ENCODE assay signal across 24 cellular contexts in the genomic region with DNA sequence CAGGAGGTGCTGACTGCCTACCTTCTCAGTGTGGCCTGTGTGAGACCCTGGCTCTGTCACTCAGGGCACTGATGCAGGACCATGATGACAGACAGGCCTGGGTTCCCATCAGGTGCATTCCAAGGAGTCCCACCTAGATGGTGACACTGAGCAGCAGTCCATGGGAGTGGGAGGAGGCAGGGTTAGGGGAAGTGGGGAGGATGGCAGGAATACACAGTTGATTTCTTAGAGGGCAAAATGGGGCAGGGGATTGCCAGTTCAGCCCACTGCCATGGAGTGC.
"Had no signal": no experiment of that assay in that cellular context is flagged by ENCODE, and none has a peak within 500 bp of the region (broad histone marks: within the 10 kb centered on the region; RNA-seq: fewer than 3 reads in every experiment).

No MANE protein-coding gene starts in this region.

- H3K36me3 ChIP-seq: right atrium auricular region, suprapubic skin had no signal

- DNase-seq: activated CD4-positive, alpha-beta memory T cell treated with anti-CD3 and anti-CD28 coated beads, Interleukin-2, amount 10 ng/mL, durations not matched to agents 7 days and 5 days; activated CD4-positive, alpha-beta T cell treated with anti-CD3 and anti-CD28 coated beads, Interleukin-2, amount 10 ng/mL, durations not matched to agents 7 days and 5 days; activated CD4-positive, CD25-positive, alpha-beta regulatory T cell treated with anti-CD3 and anti-CD28 coated beads, Interleukin-2, amount 50 U/mL, for 72 hours; activated naive CD4-positive, alpha-beta T cell; activated T-cell treated with anti-CD3 and anti-CD28 coated beads, Interleukin-2, amount 50 U/mL, for 72 hours; body of pancreas; cerebellar nuclear complex; foreskin keratinocyte; left ventricle myocardium superior; psoas muscle; SK-N-SH; stimulated activated CD4-positive, alpha-beta T cell treated with anti-CD3 and anti-CD28 coated beads, Interleukin-15, amount 100 ng/mL, for 24 hours; stimulated activated CD4-positive, alpha-beta T cell treated with anti-CD3 and anti-CD28 coated beads, Interleukin-2, amount 100 ng/mL, for 24 hours; stimulated activated naive B cell treated with anti-CD40 and anti-IgM and Interleukin-4, amounts not matched to agents 10 μg/mL and 1 μg/mL and 100 μg/mL, for 72 hours; stomach; SW 1271; T-helper 17 cell; T1000; trophoblast cell had no signal

- ATAC-seq: activated naive CD4-positive, alpha-beta T cell treated with anti-CD3 and anti-CD28 coated beads, Interleukin-2, amount 50 U/mL, for 72 hours; activated T-cell treated with anti-CD3 and anti-CD28 coated beads, Interleukin-2, amount 50 U/mL, for 72 hours; body of pancreas; foreskin keratinocyte; left ventricle myocardium superior; psoas muscle; stimulated activated naive B cell treated with anti-CD40 and anti-IgM and Interleukin-4, amounts not matched to agents 10 μg/mL and 1 μg/mL and 100 μg/mL, for 72 hours; T-helper 17 cell had no signal

- H3K9ac ChIP-seq: parathyroid adenoma, SK-N-SH had no signal

- H3K4me1 ChIP-seq: body of pancreas, parathyroid adenoma had no signal

- H3K27ac ChIP-seq: body of pancreas, coronary artery, foreskin keratinocyte, parathyroid adenoma, psoas muscle, right atrium auricular region, suprapubic skin had no signal

- H3K4me3 ChIP-seq: body of pancreas, coronary artery, psoas muscle, right atrium auricular region, stomach, suprapubic skin had no signal

- H3K9me3 ChIP-seq: body of pancreas, psoas muscle, right atrium auricular region, SK-N-SH, stomach, suprapubic skin had no signal

- H3K27me3 ChIP-seq: body of pancreas, foreskin keratinocyte, right atrium auricular region, stomach, suprapubic skin had no signal
